In genomic region chr19:43941209-43941608, GRCh38 we compare ENCODE assay signal across 19 cellular contexts. TPM values are rescaled to one million over a fixed set of nuclear protein-coding genes. Genes with fewer than 3 reads are reported as not detected.
DNase-seq lines count a peak whose midpoint lies in the region; ATAC-seq, FAIRE-seq and TF ChIP-seq lines count a peak whose summit lies in the region.
"Had no signal": no experiment of that assay in that cellular context is flagged by ENCODE, and none has a peak within 500 bp of the region (broad histone marks: within the 10 kb centered on the region; RNA-seq: fewer than 3 reads in every experiment).

No MANE protein-coding gene starts in this region.

- no peak overlapping the region for H3K9ac ChIP-seq in K562 (ENCODE audit: insufficient read depth in 1 of 2, low read depth in 2 of 2, low read length in 2 of 2)
- H3K9ac ChIP-seq: BLaER1 treated with 17β-estradiol and CSF1 and Interleukin-3, amounts not matched to agents 10 nM and 100 nM had no signal

- H3K9me1 ChIP-seq in K562 (ENCODE audit: control insufficient read depth, insufficient read depth, low read length), result no peaks in the 10 kb centered on the region

- no peaks in the 10 kb centered on the region for H4K20me1 ChIP-seq in K562 (replicated peaks; ENCODE audit: control insufficient read depth, insufficient read depth, low read length)
- H4K20me1 ChIP-seq: BLaER1 treated with 17β-estradiol and CSF1 and Interleukin-3, amounts not matched to agents 10 nM and 100 nM had no signal

- ATAC-seq in A549, result no peak
- ATAC-seq in K562, result no peak
- ATAC-seq: CD8-positive, alpha-beta T cell had no signal

- H3K4me3 ChIP-seq in A549 (no peak overlapping the region), K562 (no peak overlapping the region)
- H3K4me3 ChIP-seq: BLaER1 treated with 17β-estradiol and CSF1 and Interleukin-3, amounts not matched to agents 10 nM and 100 nM had no signal

- intact Hi-C loops in K562 (cut with micrococcal nuclease), result no loop called here

- TF ChIP-seq CTCF in A549 (IDR thresholded peaks at IDR 0.05) (no peak), K562 (IDR thresholded peaks at IDR 0.05 in 2 of 3, conservative IDR thresholded peaks at IDR 0.05 in 1 of 3; ENCODE audit: insufficient read depth in 2 of 3, low read depth in 1 of 3, low read length in 3 of 3) (no peak)

- DNase-seq in A549 (ENCODE audit: low read depth in 1 of 2, low spot score in 1 of 2) (no peak), H54 (ENCODE audit: insufficient read length, low spot score) (no peak), K562 (ENCODE audit: extremely low read depth in 1 of 4, low spot score in 3 of 4) (no peak), NCI-H526 (lab: John Stamatoyannopoulos, UW) (no peak), NCI-H1694 (lab: John Stamatoyannopoulos, UW) (no peak)
- DNase-seq: 8988T; AML-193; Caco-2; Calu3; CD4-positive, alpha-beta T cell; CD8-positive, alpha-beta T cell; DMS79 treated with DMSO at 0.1 percent for 48 hours; GF-D8 had no signal

- no peaks in the 10 kb centered on the region for H3K36me3 ChIP-seq in K562 (ENCODE audit: control insufficient read depth, insufficient read depth, low read length)
- H3K36me3 ChIP-seq: BLaER1 treated with 17β-estradiol and CSF1 and Interleukin-3, amounts not matched to agents 10 nM and 100 nM had no signal

- in situ Hi-C loops in K562 (cut with MboI), result no loop called here

- TF ChIP-seq POLR2A in A549 (IDR thresholded peaks at IDR 0.05; ENCODE audit: low read length), result no peak
- no peak for TF ChIP-seq POLR2A in H54 (IDR thresholded peaks at IDR 0.05; ENCODE audit: low read depth, low read length)
- no peak for TF ChIP-seq POLR2A in K562 (conservative IDR thresholded peaks at IDR 0.05)

- peak; percentile 56 for FAIRE-seq in A549 (lab: Jason Lieb, UNC)
- peak; percentile 48 for FAIRE-seq in H54 (lab: Jason Lieb, UNC)
- FAIRE-seq in K562 (lab: Jason Lieb, UNC), result no peak
- FAIRE-seq: D721Med, G401.6, GM12891, GM19239 had no signal

- H3K27me3 ChIP-seq in K562 (ENCODE audit: control insufficient read depth in 2 of 2, insufficient read depth in 2 of 2, low read length in 2 of 2), result no peaks in the 10 kb centered on the region
- H3K27me3 ChIP-seq: BLaER1 treated with 17β-estradiol and CSF1 and Interleukin-3, amounts not matched to agents 10 nM and 100 nM had no signal

- no peaks in the 10 kb centered on the region for H3K4me1 ChIP-seq in A549
- no peaks in the 10 kb centered on the region for H3K4me1 ChIP-seq in K562 (replicated peaks in 1 of 2; ENCODE audit: control insufficient read depth in 2 of 2, insufficient read depth in 2 of 2, low read length in 2 of 2)

- H3K27ac ChIP-seq in A549 (no peak overlapping the region), K562 (ENCODE audit: extremely low read depth, low read depth, low read length) (no peak overlapping the region)
- H3K27ac ChIP-seq: BLaER1 treated with 17β-estradiol and CSF1 and Interleukin-3, amounts not matched to agents 10 nM and 100 nM; C4-2B had no signal

- BruUV-seq in K562 (replicated peaks; lab: Mats Ljungman, UMichigan), result no TSS peak

- H3K79me2 ChIP-seq in K562 (ENCODE audit: control insufficient read depth, insufficient read depth, low read length), result no peaks in the 10 kb centered on the region

- TF ChIP-seq EP300 in A549 (IDR thresholded peaks at IDR 0.05), result no peak
- no peak for TF ChIP-seq EP300 in K562 (IDR thresholded peaks at IDR 0.05; ENCODE audit: low read length)

- no peak overlapping the region for H2AFZ ChIP-seq in K562 (ENCODE audit: low read depth, low read length)

- H3K4me2 ChIP-seq in A549 (no peak overlapping the region), K562 (ENCODE audit: insufficient read depth, low read length) (no peak overlapping the region)
- H3K4me2 ChIP-seq: BLaER1 treated with 17β-estradiol and CSF1 and Interleukin-3, amounts not matched to agents 10 nM and 100 nM had no signal

- H3K9me3 ChIP-seq in A549 (peaks cover 66% of the 10 kb centered on the region), K562 (replicated peaks; ENCODE audit: control insufficient read depth, insufficient read depth, low read depth, low read length) (peaks cover 1% of the 10 kb centered on the region; the same call in 1 of the 2 replicates)

- 10% methylated on average over 5 of the region's 5 CpGs for WGBS in A549 (ENCODE audit: missing lambda C conversion rate)
- WGBS in K562 (ENCODE audit: insufficient coverage, low coverage, missing lambda C conversion rate), result 0% methylated on average over 5 of the region's 5 CpGs

- CTCF ChIA-PET in A549 (lab: Yijun Ruan, JAX) (no interaction called here), K562 (lab: Yijun Ruan, JAX; ENCODE audit: low intra/inter-chr PET ratio) (no interaction called here)

- POLR2A ChIA-PET in A549 (lab: Yijun Ruan, JAX) (no interaction called here), K562 (lab: Yijun Ruan, JAX) (interaction anchor here (1.1 kb wide), 1 partner anchor 10 kb away, joined by 4 read pairs; the partner anchor contains the start of gene ZNF221)

- TF ChIP-seq RAD21 in A549 (conservative IDR thresholded peaks at IDR 0.05 in 1 of 2, IDR thresholded peaks at IDR 0.05 in 1 of 2) (no peak), K562 (CRISPR knock-in tag; conservative IDR thresholded peaks at IDR 0.05 in 1 of 2, IDR thresholded peaks at IDR 0.05 in 1 of 2) (no peak)

RNA-seq across cellular contexts. Expression of gene ZNF45, which starts 6.1 kb away (rescaled TPM):
- polyA plus RNA-seq in A549 (2011; rRNA removed) (19.9 and 20.9 TPM in 2 replicates), A549 (2017; fragmentation: RNase III; extraction: RNeasy Plus Mini Kit Qiagen cat#74134 plus additional on column Dnase treatment) (13.3 to 15.1 TPM (median 14.8 TPM) in 3 replicates), K562 (2011; rRNA removed) (7.2 and 9.4 TPM in 2 replicates), K562 (2014; fragmentation: Illumina TruSeq; extraction: Trizol) (10.4 and 10.6 TPM in 2 replicates), K562 (2014; fragmentation: Nextera tagmentation; extraction: Ambion mirVana) (1 to 10 TPM; 2.6 to 5.1 TPM), K562 (2014; rRNA removed) (6.8 and 9.8 TPM in 2 replicates)
- 4.7 and 6.2 TPM in 2 replicates for polyA plus RNA-seq in A549 (2012; cell fraction: cytosol; rRNA removed)
- polyA plus RNA-seq in A549 (2012; cell fraction: nucleus; rRNA removed), result 4.1 and 6.7 TPM in 2 replicates
- 20.5 and 23.9 TPM in 2 replicates for polyA minus RNA-seq in A549 (2011; rRNA and poly(A)+ RNA removed)
- total RNA-seq in K562 (2011; cell fraction: chromatin; rRNA removed; ENCODE audit: low replicate concordance), result 16.8 and 19.0 TPM in 2 replicates
- 12.2 and 12.5 TPM in 2 replicates for total RNA-seq in K562 (2011; cell fraction: nucleolus; rRNA removed)
- 13.6 and 14.6 TPM in 2 replicates for total RNA-seq in K562 (2011; cell fraction: nucleoplasm; rRNA removed)
- total RNA-seq in K562 (2014; rRNA removed) (5.8 and 6.7 TPM in 2 replicates), K562 (2014; rRNA removed; fragmentation: Illumina TruSeq; extraction: Trizol) (10.1 and 12.8 TPM in 2 replicates), K562 (2015; rRNA removed; fragmentation: Illumina TruSeq; extraction: Trizol) (10.4 TPM in 2 replicates), K562 (2021) (8.5 and 8.8 TPM in 2 replicates)
- polyA plus RNA-seq in K562 (2011; cell fraction: cytosol; rRNA removed), result 3.7 TPM in 2 replicates
- 6.4 and 8.7 TPM in 2 replicates for polyA plus RNA-seq in K562 (2011; cell fraction: nucleus; rRNA removed)
- 5.2 and 5.7 TPM in 2 replicates for polyA plus RNA-seq in K562 (2012)
- polyA minus RNA-seq in K562 (2011; rRNA and poly(A)+ RNA removed), result 17.5 and 17.9 TPM in 2 replicates
- polyA minus RNA-seq in K562 (2011; cell fraction: cytosol; rRNA and poly(A)+ RNA removed), result 3.2 and 4.7 TPM in 2 replicates
- polyA minus RNA-seq in K562 (2011; cell fraction: nucleus; rRNA and poly(A)+ RNA removed), result 7.8 and 12.3 TPM in 2 replicates

RNA-seq across cellular contexts. Expression of gene ZNF221, which starts 9.8 kb away (rescaled TPM):
- polyA plus RNA-seq in A549 (2011; rRNA removed) (1.6 and 2.4 TPM in 2 replicates), A549 (2017; fragmentation: RNase III; extraction: RNeasy Plus Mini Kit Qiagen cat#74134 plus additional on column Dnase treatment) (1.2 to 2.3 TPM (median 1.6 TPM) in 3 replicates), K562 (2011; rRNA removed) (0.09 and 0.35 TPM in 2 replicates), K562 (2014; fragmentation: Illumina TruSeq; extraction: Trizol) (0.40 and 0.43 TPM in 2 replicates), K562 (2014; fragmentation: Nextera tagmentation; extraction: Ambion mirVana) (under 1 TPM; 0.45 to 0.52 TPM), K562 (2014; rRNA removed) (0.34 and 0.42 TPM in 2 replicates)
- polyA plus RNA-seq in A549 (2012; cell fraction: cytosol; rRNA removed), result 0.39 and 0.45 TPM in 2 replicates
- polyA plus RNA-seq in A549 (2012; cell fraction: nucleus; rRNA removed), result 0.20 and 1.1 TPM in 2 replicates
- polyA minus RNA-seq in A549 (2011; rRNA and poly(A)+ RNA removed), result 3.1 and 4.0 TPM in 2 replicates
- 1.5 and 3.6 TPM in 2 replicates for total RNA-seq in K562 (2011; cell fraction: chromatin; rRNA removed; ENCODE audit: low replicate concordance)
- total RNA-seq in K562 (2011; cell fraction: nucleolus; rRNA removed), result 1.2 and 1.3 TPM in 2 replicates
- 1.5 and 2.2 TPM in 2 replicates for total RNA-seq in K562 (2011; cell fraction: nucleoplasm; rRNA removed)
- total RNA-seq in K562 (2014; rRNA removed) (0.32 and 1.2 TPM in 2 replicates), K562 (2014; rRNA removed; fragmentation: Illumina TruSeq; extraction: Trizol) (1.2 and 1.4 TPM in 2 replicates), K562 (2015; rRNA removed; fragmentation: Illumina TruSeq; extraction: Trizol) (0.80 and 0.98 TPM in 2 replicates), K562 (2021) (0.78 and 1.1 TPM in 2 replicates)
- 0.21 TPM in 1 of 2 replicates, not detected in the other for polyA plus RNA-seq in K562 (2011; cell fraction: cytosol; rRNA removed)
- 0.22 and 0.53 TPM in 2 replicates for polyA plus RNA-seq in K562 (2011; cell fraction: nucleus; rRNA removed)
- polyA plus RNA-seq in K562 (2012), result 0.22 and 0.54 TPM in 2 replicates
- 1.1 and 1.2 TPM in 2 replicates for polyA minus RNA-seq in K562 (2011; rRNA and poly(A)+ RNA removed)
- not detected in 2 replicates for polyA minus RNA-seq in K562 (2011; cell fraction: cytosol; rRNA and poly(A)+ RNA removed)
- 0.67 and 0.89 TPM in 2 replicates for polyA minus RNA-seq in K562 (2011; cell fraction: nucleus; rRNA and poly(A)+ RNA removed)

RNA-seq across cellular contexts. Expression of gene ZNF155, which starts 42.8 kb away (rescaled TPM):
- 5.2 and 6.6 TPM in 2 replicates for polyA plus RNA-seq in A549 (2011; rRNA removed)
- polyA plus RNA-seq in A549 (2012; cell fraction: cytosol; rRNA removed), result 1.1 and 1.2 TPM in 2 replicates
- polyA plus RNA-seq in A549 (2012; cell fraction: nucleus; rRNA removed), result 1.2 and 2.0 TPM in 2 replicates
- 3.9 to 4.8 TPM (median 4.3 TPM) in 3 replicates for polyA plus RNA-seq in A549 (2017; fragmentation: RNase III; extraction: RNeasy Plus Mini Kit Qiagen cat#74134 plus additional on column Dnase treatment)
- 4.1 and 5.9 TPM in 2 replicates for polyA minus RNA-seq in A549 (2011; rRNA and poly(A)+ RNA removed)
- total RNA-seq in K562 (2011; cell fraction: chromatin; rRNA removed; ENCODE audit: low replicate concordance), result 0.72 and 1.5 TPM in 2 replicates
- 0.17 and 0.39 TPM in 2 replicates for total RNA-seq in K562 (2011; cell fraction: nucleolus; rRNA removed)
- 1.7 and 2.1 TPM in 2 replicates for total RNA-seq in K562 (2011; cell fraction: nucleoplasm; rRNA removed)
- 0.09 and 0.29 TPM in 2 replicates for total RNA-seq in K562 (2014; rRNA removed)
- 0.67 and 0.76 TPM in 2 replicates for total RNA-seq in K562 (2014; rRNA removed; fragmentation: Illumina TruSeq; extraction: Trizol)
- total RNA-seq in K562 (2015; rRNA removed; fragmentation: Illumina TruSeq; extraction: Trizol), result 0.26 and 0.29 TPM in 2 replicates
- 0.47 and 0.62 TPM in 2 replicates for total RNA-seq in K562 (2021)
- 0.09 and 0.20 TPM in 2 replicates for polyA plus RNA-seq in K562 (2011; rRNA removed)
- 0.01 TPM in 2 replicates for polyA plus RNA-seq in K562 (2011; cell fraction: cytosol; rRNA removed)
- 0.18 TPM in 2 replicates for polyA plus RNA-seq in K562 (2011; cell fraction: nucleus; rRNA removed)
- 0.23 and 0.64 TPM in 2 replicates for polyA plus RNA-seq in K562 (2012)
- 0.22 and 0.28 TPM in 2 replicates for polyA plus RNA-seq in K562 (2014; fragmentation: Illumina TruSeq; extraction: Trizol)
- under 1 TPM; 0.37 to 0.53 TPM for polyA plus RNA-seq in K562 (2014; fragmentation: Nextera tagmentation; extraction: Ambion mirVana)
- polyA plus RNA-seq in K562 (2014; rRNA removed), result 0.26 and 0.40 TPM in 2 replicates
- polyA minus RNA-seq in K562 (2011; rRNA and poly(A)+ RNA removed), result 0.24 and 0.28 TPM in 2 replicates
- polyA minus RNA-seq in K562 (2011; cell fraction: cytosol; rRNA and poly(A)+ RNA removed), result not detected in 2 replicates
- 0.13 and 1.2 TPM in 2 replicates for polyA minus RNA-seq in K562 (2011; cell fraction: nucleus; rRNA and poly(A)+ RNA removed)

RNA-seq across cellular contexts. Expression of gene ZNF404, which starts 57.4 kb away (rescaled TPM):
- polyA plus RNA-seq in A549 (2011; rRNA removed), result 1.2 and 1.4 TPM in 2 replicates
- polyA plus RNA-seq in A549 (2012; cell fraction: cytosol; rRNA removed), result 0.29 and 0.32 TPM in 2 replicates
- 0.05 and 0.07 TPM in 2 replicates for polyA plus RNA-seq in A549 (2012; cell fraction: nucleus; rRNA removed)
- 0.75 to 1.1 TPM (median 0.89 TPM) in 3 replicates for polyA plus RNA-seq in A549 (2017; fragmentation: RNase III; extraction: RNeasy Plus Mini Kit Qiagen cat#74134 plus additional on column Dnase treatment)
- polyA minus RNA-seq in A549 (2011; rRNA and poly(A)+ RNA removed), result 0.21 TPM in 1 of 2 replicates, not detected in the other
- total RNA-seq in K562 (2011; cell fraction: chromatin; rRNA removed; ENCODE audit: low replicate concordance), result 0.21 and 1.9 TPM in 2 replicates
- 0.26 TPM in 1 of 2 replicates, not detected in the other for total RNA-seq in K562 (2011; cell fraction: nucleolus; rRNA removed)
- not detected in 2 replicates for total RNA-seq in K562 (2011; cell fraction: nucleoplasm; rRNA removed)
- 0.20 and 0.41 TPM in 2 replicates for total RNA-seq in K562 (2014; rRNA removed)
- 0.40 and 0.54 TPM in 2 replicates for total RNA-seq in K562 (2014; rRNA removed; fragmentation: Illumina TruSeq; extraction: Trizol)
- 0.19 and 0.25 TPM in 2 replicates for total RNA-seq in K562 (2015; rRNA removed; fragmentation: Illumina TruSeq; extraction: Trizol)
- 0.22 and 0.36 TPM in 2 replicates for total RNA-seq in K562 (2021)
- polyA plus RNA-seq in K562 (2011; rRNA removed), result 0.45 and 0.67 TPM in 2 replicates
- polyA plus RNA-seq in K562 (2011; cell fraction: cytosol; rRNA removed), result 0.10 TPM in 1 of 2 replicates, not detected in the other
- 0.38 and 0.90 TPM in 2 replicates for polyA plus RNA-seq in K562 (2011; cell fraction: nucleus; rRNA removed)
- polyA plus RNA-seq in K562 (2012), result 0.48 and 1.6 TPM in 2 replicates
- polyA plus RNA-seq in K562 (2014; fragmentation: Illumina TruSeq; extraction: Trizol), result 0.15 and 0.61 TPM in 2 replicates
- under 1 TPM; 0.15 to 0.55 TPM for polyA plus RNA-seq in K562 (2014; fragmentation: Nextera tagmentation; extraction: Ambion mirVana)
- polyA plus RNA-seq in K562 (2014; rRNA removed), result 0.23 and 0.44 TPM in 2 replicates
- polyA minus RNA-seq in K562 (2011; rRNA and poly(A)+ RNA removed), result 0.09 and 0.11 TPM in 2 replicates
- polyA minus RNA-seq in K562 (2011; cell fraction: cytosol; rRNA and poly(A)+ RNA removed), result not detected in 2 replicates
- 0.11 and 0.67 TPM in 2 replicates for polyA minus RNA-seq in K562 (2011; cell fraction: nucleus; rRNA and poly(A)+ RNA removed)

Comparison
In these comparisons a context has a peak if more than half of its experiments do, and no peak if none do; other contexts are left out.
1. Of the 35 proteins assayed by ChIP-seq in both K562 and A549: peak only in K562: none; only in A549: MAFK; in both: none; in neither: 34.